Comparison of ENCODE assay signal across 9 cellular contexts in the genomic region with DNA sequence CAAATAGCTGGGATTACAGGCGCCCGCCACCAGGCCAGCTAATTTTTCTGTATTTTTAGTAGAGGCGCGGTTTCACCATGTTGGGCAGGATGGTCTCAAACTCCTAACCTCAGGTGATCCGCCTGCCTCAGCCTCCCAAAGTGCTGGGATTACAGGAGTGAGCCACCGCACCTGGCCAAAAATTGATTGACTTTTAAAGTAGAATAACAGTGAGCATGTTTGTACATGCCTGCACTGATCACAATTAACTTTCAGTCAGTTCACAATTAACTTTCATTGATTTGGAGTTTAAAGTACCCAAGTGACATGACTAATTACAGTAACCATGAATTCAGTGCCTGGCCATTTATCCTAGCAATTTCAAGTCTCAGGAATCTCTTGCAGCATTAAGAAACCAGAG.
DNase-seq lines count a peak whose midpoint lies in the region; ATAC-seq, FAIRE-seq and TF ChIP-seq lines count a peak whose summit lies in the region.
"Had no signal": no experiment of that assay in that cellular context is flagged by ENCODE, and none has a peak within 500 bp of the region (broad histone marks: within the 10 kb centered on the region; RNA-seq: fewer than 3 reads in every experiment).

No MANE protein-coding gene starts in this region.

- H2BK12ac ChIP-seq in mesenchymal stem cell (ENCODE audit: low read length in 2 of 2): peak overlapping the region; percentile 70 to 71

- H3K79me1 ChIP-seq in mesenchymal stem cell (replicated peaks; ENCODE audit: low read length, poor library complexity, severe bottlenecking): no peaks in the 10 kb centered on the region

- H2BK120ac ChIP-seq in mesenchymal stem cell (ENCODE audit: low read depth, low read length): no peak overlapping the region

- H2BK5ac ChIP-seq in mesenchymal stem cell (ENCODE audit: low read depth, low read length, poor library complexity, severe bottlenecking): no peak overlapping the region

- H3K14ac ChIP-seq in mesenchymal stem cell (ENCODE audit: low read length in 2 of 2): no peak overlapping the region

- no peak overlapping the region for H2BK15ac ChIP-seq in mesenchymal stem cell (ENCODE audit: low read depth, poor library complexity, severe bottlenecking)

- H4K91ac ChIP-seq in mesenchymal stem cell (ENCODE audit: low read length): no peak overlapping the region

- H3K27me3 ChIP-seq in mesenchymal stem cell (ENCODE audit: control insufficient read depth in 1 of 2, insufficient read depth in 1 of 2, low read length in 2 of 2): no peaks in the 10 kb centered on the region

- H3K23ac ChIP-seq in mesenchymal stem cell (ENCODE audit: low read length in 2 of 2): no peak overlapping the region

- TF ChIP-seq POLR2A in erythroblast (IDR thresholded peaks at IDR 0.05; ENCODE audit: low read length) (no peak), GM12892 (IDR thresholded peaks at IDR 0.05; ENCODE audit: low read depth, low read length) (no peak)

- peak overlapping the region in 1 of 2 experiments; percentile 67 for H3K4ac ChIP-seq in mesenchymal stem cell (ENCODE audit: low read depth in 1 of 2, low read length in 2 of 2)

- H3K18ac ChIP-seq in mesenchymal stem cell (ENCODE audit: low read depth in 1 of 2, low read length in 2 of 2): peak overlapping the region; percentile 51 to 55

- H2AK5ac ChIP-seq in mesenchymal stem cell (ENCODE audit: low read length, severe bottlenecking): no peak overlapping the region

- no peak for DNase-seq in stimulated activated naive CD8-positive, alpha-beta T cell treated with anti-CD3 and anti-CD28 coated beads, Interleukin-15, Interleukin-2, amounts not matched to agents 100 U/mL and 50 U/mL, for 24 hours
- no peak for DNase-seq in mesenchymal stem cell
- no peak for DNase-seq in erythroblast (lab: John Stamatoyannopoulos, UW)
- DNase-seq in GM12892 (ENCODE audit: insufficient read length): no peak
- no peak for DNase-seq in left colon
- no peak for DNase-seq in mesenteric fat pad (ENCODE audit: low spot score)
- DNase-seq: NCI-H446 had no signal

- H3K4me1 ChIP-seq in mesenchymal stem cell (ENCODE audit: control insufficient read depth, insufficient read depth, low read depth, low read length): peaks cover 9% of the 10 kb centered on the region

- H2AFZ ChIP-seq in mesenchymal stem cell (ENCODE audit: low read depth, low read length): no peak overlapping the region

- 97% methylated on average over 4 of the region's 6 CpGs for WGBS in mesenchymal stem cell

- H3K27me3 Mint-ChIP-seq in stimulated activated naive CD8-positive, alpha-beta T cell treated with anti-CD3 and anti-CD28 coated beads, Interleukin-15, Interleukin-2, amounts not matched to agents 100 ng/mL and 50 ng/mL, for 24 hours: no peaks in the 10 kb centered on the region

- H4K8ac ChIP-seq in mesenchymal stem cell (ENCODE audit: low read length): peak overlapping the region; percentile 57

- no peaks in the 10 kb centered on the region for H3K9me3 ChIP-seq in mesenchymal stem cell (ENCODE audit: control insufficient read depth, low read length)

- intact Hi-C loops in left colon (cut with DNase I, micrococcal nuclease): no loop called here

- peak overlapping the region; percentile 78 for H3K9ac ChIP-seq in mesenchymal stem cell (ENCODE audit: low read length)

- H3K27ac ChIP-seq in angular gyrus (ENCODE audit: low read depth, low read length): peak overlapping the region; percentile 40
- H3K27ac ChIP-seq in mesenchymal stem cell (ENCODE audit: low read length, poor library complexity, severe bottlenecking): peak overlapping the region; percentile 88

- FAIRE-seq in GM12892 (lab: Jason Lieb, UNC): no peak

- H3K4me1 Mint-ChIP-seq in stimulated activated naive CD8-positive, alpha-beta T cell treated with anti-CD3 and anti-CD28 coated beads, Interleukin-15, Interleukin-2, amounts not matched to agents 100 ng/mL and 50 ng/mL, for 24 hours (ENCODE audit: low read depth): peaks cover 70% of the 10 kb centered on the region

- peak overlapping the region; percentile 87 for H3K27ac Mint-ChIP-seq in stimulated activated naive CD8-positive, alpha-beta T cell treated with anti-CD3 and anti-CD28 coated beads, Interleukin-15, Interleukin-2, amounts not matched to agents 100 ng/mL and 50 ng/mL, for 24 hours

- H3K9me3 Mint-ChIP-seq in stimulated activated naive CD8-positive, alpha-beta T cell treated with anti-CD3 and anti-CD28 coated beads, Interleukin-15, Interleukin-2, amounts not matched to agents 100 ng/mL and 50 ng/mL, for 24 hours: no peaks in the 10 kb centered on the region

- H3K4me3 Mint-ChIP-seq in stimulated activated naive CD8-positive, alpha-beta T cell treated with anti-CD3 and anti-CD28 coated beads, Interleukin-15, Interleukin-2, amounts not matched to agents 100 ng/mL and 50 ng/mL, for 24 hours: peak overlapping the region; percentile 56

- no peak overlapping the region for H3K4me2 ChIP-seq in mesenchymal stem cell (ENCODE audit: low read length, poor library complexity, severe bottlenecking)

- H3K36me3 Mint-ChIP-seq in stimulated activated naive CD8-positive, alpha-beta T cell treated with anti-CD3 and anti-CD28 coated beads, Interleukin-15, Interleukin-2, amounts not matched to agents 100 ng/mL and 50 ng/mL, for 24 hours (ENCODE audit: low read depth): peaks cover 25% of the 10 kb centered on the region

- H3K36me3 ChIP-seq in mesenchymal stem cell (ENCODE audit: control insufficient read depth in 1 of 2, insufficient read depth in 2 of 2, low read depth in 1 of 2, low read length in 2 of 2): peaks cover 0 to 9% of the 10 kb centered on the region in 2 experiments

- H3K4me3 ChIP-seq in mesenchymal stem cell (ENCODE audit: insufficient read depth in 1 of 2, low read depth in 1 of 2, low read length in 2 of 2): peak overlapping the region in 1 of 2 experiments; percentile 31

- ATAC-seq in stimulated activated naive CD8-positive, alpha-beta T cell treated with anti-CD3 and anti-CD28 coated beads, Interleukin-15, Interleukin-2, amounts not matched to agents 100 U/mL and 50 U/mL, for 24 hours: no peak
- ATAC-seq in left colon: no peak
